Comparison of ENCODE assay signal across 22 cellular contexts in genomic region chr6:101705866-101706265, GRCh38.
DNase-seq lines count a peak whose midpoint lies in the region; ATAC-seq and TF ChIP-seq lines count a peak whose summit lies in the region.
"Had no signal": no experiment of that assay in that cellular context is flagged by ENCODE, and none has a peak within 500 bp of the region (broad histone marks: within the 10 kb centered on the region; RNA-seq: fewer than 3 reads in every experiment).

No MANE protein-coding gene starts in this region.

- H3K79me2 ChIP-seq in GM23248 (ENCODE audit: insufficient read depth), result no peaks in the 10 kb centered on the region

- no peak for ATAC-seq in HG03139 (IDR thresholded peaks at IDR 0.05; ENCODE audit: unreplicated experiment)
- ATAC-seq: HepG2, SK-N-SH treated with all-trans-retinoic acid at 6 μM for 48 hours had no signal

- TF ChIP-seq CTCF in fibroblast of mammary gland (conservative IDR thresholded peaks at IDR 0.05; ENCODE audit: control insufficient read depth, insufficient read depth, low read depth, low read length), result no peak

- H3K9me2 ChIP-seq in GM23248 (ENCODE audit: insufficient read depth), result no peaks in the 10 kb centered on the region

- no peak overlapping the region for H3K27ac ChIP-seq in GM23248
- H3K27ac ChIP-seq: C4-2B, KMS-11, RWPE1 had no signal

- no peaks in the 10 kb centered on the region for H3K27me3 ChIP-seq in GM23248 (replicated peaks; ENCODE audit: insufficient read depth)

- H3K4me3 ChIP-seq in GM23248, result no peak overlapping the region
- H3K4me3 ChIP-seq in fibroblast of mammary gland (ENCODE audit: control insufficient read depth, low read depth, low read length), result no peak overlapping the region

- no peaks in the 10 kb centered on the region for H3K9me3 ChIP-seq in GM23248 (ENCODE audit: low read depth)

- no peaks in the 10 kb centered on the region for H3F3A ChIP-seq in GM23248 (ENCODE audit: insufficient read depth)

- H3K4me2 ChIP-seq in GM23248 (ENCODE audit: unreplicated experiment), result no peak overlapping the region
- H3K4me2 ChIP-seq: KMS-11 had no signal

- DNase-seq in GM23248, result peak; percentile 20
- peak; percentile 20 for DNase-seq in amniotic epithelial cell (ENCODE audit: low read depth)
- peak; percentile 36 for DNase-seq in fibroblast of mammary gland (ENCODE audit: low read depth)
- peak; percentile 43 for DNase-seq in iris pigment epithelial cell (ENCODE audit: low read depth)
- no peak for DNase-seq in activated naive CD4-positive, alpha-beta T cell (lab: John Stamatoyannopoulos, UW)
- DNase-seq in GM19240 (ENCODE audit: insufficient read length, low spot score), result no peak
- DNase-seq: CD8-positive, alpha-beta memory T cell; DMS53; EL; GF-D8; H7; MV-4-11; NCI-H1105 treated with DMSO at 0.1 percent for 48 hours; NCI-H2081 treated with DMSO at 0.1 percent for 48 hours; NCI-H446 treated with DMSO at 0.1 percent for 48 hours; SIG-M5 had no signal

- H3K36me3 ChIP-seq in GM23248 (ENCODE audit: low read depth), result no peaks in the 10 kb centered on the region

- H2AFZ ChIP-seq in GM23248, result no peak overlapping the region

- no peaks in the 10 kb centered on the region for H3K4me1 ChIP-seq in GM23248 (ENCODE audit: insufficient read depth)

- H4K20me1 ChIP-seq in GM23248 (ENCODE audit: insufficient read depth), result no peaks in the 10 kb centered on the region

- H3K9ac ChIP-seq in GM23248, result no peak overlapping the region
- H3K9ac ChIP-seq: KMS-11 had no signal

- in situ Hi-C loops in GM23248 (cut with MboI), result no loop called here

Comparison
In these comparisons a context has a peak if more than half of its experiments do, and no peak if none do; other contexts are left out.
1. DNase-seq: peak in GM23248 (single experiment), amniotic epithelial cell (single experiment), fibroblast of mammary gland (single experiment) and iris pigment epithelial cell (single experiment); none in activated naive CD4-positive, alpha-beta T cell (0 of 4) and GM19240 (single experiment).